In genomic region chr20:24784607-24785006, GRCh38 we compare ENCODE assay signal across 10 cellular contexts.
"Had no signal": no experiment of that assay in that cellular context is flagged by ENCODE, and none has a peak within 500 bp of the region (broad histone marks: within the 10 kb centered on the region; RNA-seq: fewer than 3 reads in every experiment).

No MANE protein-coding gene starts in this region.

- DNase-seq: activated naive CD4-positive, alpha-beta T cell; foreskin keratinocyte; head of caudate nucleus; mesenchymal stem cell; stimulated activated CD4-positive, alpha-beta T cell treated with anti-CD3 and anti-CD28 coated beads, Interleukin-4, amount 100 ng/mL, for 4 hours; T1000 had no signal

- H3K9me3 ChIP-seq: stomach, thoracic aorta had no signal

- H3K4me3 ChIP-seq: cardiac muscle cell, stomach, thoracic aorta had no signal

- H3K27me3 ChIP-seq: foreskin keratinocyte had no signal

- H3K36me3 ChIP-seq: cardiac muscle cell, stomach, thoracic aorta had no signal

- H3K4me1 ChIP-seq: foreskin keratinocyte, stomach had no signal

- ATAC-seq: foreskin keratinocyte had no signal

- H3K27ac ChIP-seq: cardiac muscle cell, foreskin keratinocyte, stomach, thoracic aorta, VCaP had no signal
